ENCODE assay signal across 1 cellular context in the genomic region with DNA sequence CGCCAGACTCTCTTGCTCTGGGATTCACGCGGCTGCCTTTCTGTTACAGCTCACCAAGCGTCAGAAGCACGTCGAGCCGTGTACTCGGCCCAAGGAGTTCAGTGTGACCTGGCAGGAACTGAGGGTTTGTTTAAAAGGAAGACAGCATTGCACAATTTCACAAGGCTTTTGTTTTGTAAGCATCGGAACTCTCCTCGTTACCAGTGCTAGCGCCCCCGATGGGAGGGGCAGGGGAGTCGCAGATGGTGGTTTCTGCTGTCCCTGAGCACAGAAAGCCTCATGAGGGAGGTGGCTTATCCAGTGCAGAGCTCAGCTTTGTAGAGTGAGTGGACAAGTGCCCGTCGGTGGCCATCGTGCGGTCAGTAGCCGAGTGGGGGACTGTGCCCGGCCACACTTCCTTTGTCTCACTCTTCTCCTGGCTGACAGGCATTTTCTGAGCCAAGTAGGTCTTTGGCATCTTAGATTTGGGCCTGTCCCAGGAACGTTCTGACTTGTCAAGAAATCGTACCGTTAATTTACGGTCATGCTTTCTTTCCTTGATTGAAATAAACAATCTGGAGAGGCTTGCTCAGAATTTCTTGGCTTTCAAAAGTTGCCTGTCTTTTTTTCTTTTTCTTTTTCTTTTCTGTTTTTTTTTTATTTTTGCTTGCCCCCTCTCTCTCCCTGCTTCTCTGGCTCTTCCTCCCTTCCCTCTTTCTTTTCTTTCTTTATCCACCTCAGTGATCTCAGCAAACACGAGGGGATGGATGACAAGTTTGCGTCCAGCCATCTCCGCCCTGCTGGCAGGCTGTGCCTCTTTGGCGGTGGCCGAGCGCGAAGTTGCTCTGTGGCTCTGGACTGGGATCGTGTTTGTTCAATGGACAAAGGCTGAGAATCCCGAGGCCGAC.
TF ChIP-seq lines count a peak whose summit lies in the region.

No MANE protein-coding gene starts in this region.

TF ChIP-seq in IMR-90, 13 proteins besides CTCF, POLR2A, EP300 and RAD21 (continued from another document):
- peak; percentile 25 for TF ChIP-seq RCOR1 (IDR thresholded peaks at IDR 0.05; ENCODE audit: insufficient replicate concordance, low read length)
- TF ChIP-seq MAFK (IDR thresholded peaks at IDR 0.05; ENCODE audit: low read depth, low read length), result peak; percentile 18; the same call in 1 of the 2 replicates
- TF ChIP-seq CHD1 (IDR thresholded peaks at IDR 0.05; ENCODE audit: low read depth, low read length), result no peak
- TF ChIP-seq, protein P1, sequence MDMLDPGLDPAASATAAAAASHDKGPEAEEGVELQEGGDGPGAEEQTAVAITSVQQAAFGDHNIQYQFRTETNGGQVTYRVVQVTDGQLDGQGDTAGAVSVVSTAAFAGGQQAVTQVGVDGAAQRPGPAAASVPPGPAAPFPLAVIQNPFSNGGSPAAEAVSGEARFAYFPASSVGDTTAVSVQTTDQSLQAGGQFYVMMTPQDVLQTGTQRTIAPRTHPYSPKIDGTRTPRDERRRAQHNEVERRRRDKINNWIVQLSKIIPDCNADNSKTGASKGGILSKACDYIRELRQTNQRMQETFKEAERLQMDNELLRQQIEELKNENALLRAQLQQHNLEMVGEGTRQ (IDR thresholded peaks at IDR 0.05; ENCODE audit: low read depth, low read length), result no peak
- TF ChIP-seq FOS (IDR thresholded peaks at IDR 0.05; ENCODE audit: low read depth, low read length), result peak; percentile 3; the same call in 1 of the 2 replicates
- TF ChIP-seq RFX5 (IDR thresholded peaks at IDR 0.05; ENCODE audit: low read depth, low read length), result peak; percentile 30; the same call in 1 of the 2 replicates
- TF ChIP-seq MAZ (IDR thresholded peaks at IDR 0.05; ENCODE audit: borderline replicate concordance, low read depth, low read length), result peak; percentile 92; the same call in 1 of the 2 replicates
- TF ChIP-seq MXI1 (IDR thresholded peaks at IDR 0.05; ENCODE audit: borderline replicate concordance, low read depth, low read length), result peak; percentile 77; the same call in 1 of the 2 replicates
- TF ChIP-seq BHLHE40 (IDR thresholded peaks at IDR 0.05; ENCODE audit: low read depth, low read length), result peak; percentile 58; the same call in 1 of the 2 replicates
- TF ChIP-seq SMC3 (IDR thresholded peaks at IDR 0.05; ENCODE audit: low read depth, low read length), result peak; percentile 29
TF ChIP-seq in IMR-90: peak in this region for 9.
